In genomic region chr7:43362652-43363428, GRCh38 we compare ENCODE assay signal across 11 cellular contexts.
DNase-seq lines count a peak whose midpoint lies in the region; ATAC-seq and TF ChIP-seq lines count a peak whose summit lies in the region.
"Had no signal": no experiment of that assay in that cellular context is flagged by ENCODE, and none has a peak within 500 bp of the region (broad histone marks: within the 10 kb centered on the region; RNA-seq: fewer than 3 reads in every experiment).

No MANE protein-coding gene starts in this region.

- H3K27me3 ChIP-seq in A673 (replicated peaks; ENCODE audit: insufficient read depth, low read depth, low read length, poor library complexity), result no peaks in the 10 kb centered on the region
- no peaks in the 10 kb centered on the region for H3K27me3 ChIP-seq in gastroesophageal sphincter
- H3K27me3 ChIP-seq: tibial nerve had no signal

- CTCF ChIA-PET in A673 (lab: Charles Lee), result no interaction called here

- H3K27ac ChIP-seq in A673 (ENCODE audit: low read depth, low read length, poor library complexity, severe bottlenecking) (no peak overlapping the region), gastroesophageal sphincter (no peak overlapping the region)
- H3K27ac ChIP-seq: tibial nerve had no signal

- DNase-seq in A673 (ENCODE audit: low spot score) (peak; percentile 89), H4 (ENCODE audit: low spot score) (peak; percentile 81), RKO (ENCODE audit: low spot score) (peak; percentile 16), kidney glomerular epithelial cell (lab: John Stamatoyannopoulos, UW) (no peak)
- DNase-seq: MM.1S had no signal

- BruUV-seq in A673 (replicated peaks; lab: Mats Ljungman, UMichigan), result no TSS peak

- peaks cover 11% of the 10 kb centered on the region for H3K4me1 ChIP-seq in A673 (ENCODE audit: insufficient read depth, low read length, poor library complexity, severe bottlenecking)
- H3K4me1 ChIP-seq in gastroesophageal sphincter, result no peaks in the 10 kb centered on the region
- H3K4me1 ChIP-seq: tibial nerve had no signal

- H3K9me3 ChIP-seq in A673 (ENCODE audit: low read depth, low read length, poor library complexity, severe bottlenecking) (no peaks in the 10 kb centered on the region), gastroesophageal sphincter (no peaks in the 10 kb centered on the region)
- H3K9me3 ChIP-seq: tibial nerve had no signal

- POLR2A ChIA-PET in A673 (lab: Charles Lee; ENCODE audit: low non-redundant PET), result no interaction called here

- H3K36me3 ChIP-seq in A673 (ENCODE audit: insufficient read depth, low read length, poor library complexity, severe bottlenecking) (no peaks in the 10 kb centered on the region), gastroesophageal sphincter (no peaks in the 10 kb centered on the region)
- H3K36me3 ChIP-seq: tibial nerve had no signal

- TF ChIP-seq EP300 in gastroesophageal sphincter (IDR thresholded peaks at IDR 0.05), result no peak

- H3K4me3 ChIP-seq in A673 (ENCODE audit: low read depth, low read length, poor library complexity, severe bottlenecking) (no peak overlapping the region), gastroesophageal sphincter (no peak overlapping the region)
- H3K4me3 ChIP-seq: tibial nerve had no signal

- WGBS in gastroesophageal sphincter (ENCODE audit: low coverage in 1 of 2), 2 donors, result 31 to 43% methylated on average over 2 to 3 of the region's 3 CpGs

- TF ChIP-seq CTCF in A673 (conservative IDR thresholded peaks at IDR 0.05; ENCODE audit: low read depth, low read length) (no peak), gastroesophageal sphincter (IDR thresholded peaks at IDR 0.05) (no peak)

- ATAC-seq in gastroesophageal sphincter (peak; percentile 80), GM18909 (IDR thresholded peaks at IDR 0.05; ENCODE audit: poor library complexity, unreplicated experiment) (no peak), GM18520 (IDR thresholded peaks at IDR 0.05; ENCODE audit: unreplicated experiment) (no peak), HG03139 (IDR thresholded peaks at IDR 0.05; ENCODE audit: unreplicated experiment) (no peak)
- ATAC-seq: right cardiac atrium had no signal

- intact Hi-C loops in A673 (cut with micrococcal nuclease; ENCODE audit: unreplicated experiment), result no loop called here

- no peak for TF ChIP-seq POLR2A in gastroesophageal sphincter (IDR thresholded peaks at IDR 0.05)
